ENCODE assay signal across 21 cellular contexts in the genomic region with DNA sequence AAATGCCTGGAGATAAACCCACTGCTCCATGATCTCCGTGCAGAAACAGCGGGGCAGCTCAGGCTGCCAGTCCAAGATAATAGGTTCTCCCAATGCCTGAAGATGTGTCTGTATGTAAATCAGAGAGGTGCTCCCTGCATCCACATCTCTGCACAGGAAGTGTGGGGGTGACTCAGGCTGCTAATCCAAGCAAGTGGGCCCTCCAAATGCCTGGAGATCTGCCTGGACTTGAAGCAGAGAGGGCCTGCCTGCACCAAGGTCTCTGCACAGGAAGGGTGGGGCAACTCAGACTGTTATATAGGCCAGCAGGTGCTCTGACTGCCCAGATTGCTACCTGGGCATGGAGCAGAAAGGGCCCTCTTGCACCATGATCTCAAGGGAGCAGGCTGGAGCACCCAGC.
DNase-seq lines count a peak whose midpoint lies in the region; ATAC-seq, FAIRE-seq and TF ChIP-seq lines count a peak whose summit lies in the region.
"Had no signal": no experiment of that assay in that cellular context is flagged by ENCODE, and none has a peak within 500 bp of the region (broad histone marks: within the 10 kb centered on the region; RNA-seq: fewer than 3 reads in every experiment).

No MANE protein-coding gene starts in this region.

- H3K4me3 ChIP-seq in breast epithelium (no peak overlapping the region), bronchial epithelial cell (ENCODE audit: low read depth, low read length) (no peak overlapping the region), kidney (ENCODE audit: low read length in 2 of 2) (no peak overlapping the region)
- H3K4me3 ChIP-seq: BLaER1 treated with 17β-estradiol and CSF1 and Interleukin-3, amounts not matched to agents 10 nM and 100 nM; GM23338; K562 had no signal

- H3K4me1 ChIP-seq in breast epithelium (no peaks in the 10 kb centered on the region), kidney (ENCODE audit: control insufficient read depth in 1 of 2, insufficient read depth in 1 of 2, low read depth in 1 of 2, low read length in 2 of 2) (no peaks in the 10 kb centered on the region)
- H3K4me1 ChIP-seq: BLaER1 treated with 17β-estradiol and CSF1 and Interleukin-3, amounts not matched to agents 10 nM and 100 nM had no signal

- intact Hi-C loops in MCF 10A (cut with micrococcal nuclease): loop anchor here (2.0 to 5.0 kb wide), 2 partner anchors 111 to 1686 kb away; no protein-coding TSS in a partner anchor
- intact Hi-C loops in breast epithelium (cut with DNase I; ENCODE audit: low total_unique reads): no loop called here
- intact Hi-C loops in kidney (cut with DNase I): no loop called here

- peaks cover 5% of the 10 kb centered on the region for H3K4me1 Mint-ChIP-seq in MCF 10A (ENCODE audit: insufficient read depth, unreplicated experiment)
- H3K4me1 Mint-ChIP-seq: GM23338 had no signal

- H3K27ac ChIP-seq in breast epithelium (no peak overlapping the region), kidney (ENCODE audit: low read depth in 2 of 2, low read length in 2 of 2) (no peak overlapping the region)
- H3K27ac ChIP-seq: BLaER1 treated with 17β-estradiol and CSF1 and Interleukin-3, amounts not matched to agents 10 nM and 100 nM; HL-60 had no signal

- H3K9me3 ChIP-seq in breast epithelium (peaks cover 6 to 31% of the 10 kb centered on the region in 2 donors), kidney (ENCODE audit: control insufficient read depth in 1 of 2, low read length in 2 of 2) (peaks cover 0 to 7% of the 10 kb centered on the region in 2 donors)

- H3K4me3 Mint-ChIP-seq in MCF 10A (ENCODE audit: unreplicated experiment): no peak overlapping the region
- H3K4me3 Mint-ChIP-seq: B cell; CD8-positive, alpha-beta T cell; GM23338 had no signal

- H3K27me3 ChIP-seq in breast epithelium: no peaks in the 10 kb centered on the region
- no peaks in the 10 kb centered on the region for H3K27me3 ChIP-seq in bronchial epithelial cell (ENCODE audit: control insufficient read depth, insufficient read depth, low read length)
- H3K27me3 ChIP-seq: BLaER1 treated with 17β-estradiol and CSF1 and Interleukin-3, amounts not matched to agents 10 nM and 100 nM had no signal

- POLR2A ChIA-PET in MCF 10A (lab: Yijun Ruan, JAX): no interaction called here

- no peaks in the 10 kb centered on the region for H3K9me3 Mint-ChIP-seq in MCF 10A (ENCODE audit: unreplicated experiment)

- TF ChIP-seq CTCF in MCF 10A (IDR thresholded peaks at IDR 0.05; ENCODE audit: unreplicated experiment) (no peak), breast epithelium (IDR thresholded peaks at IDR 0.05) (no peak), bronchial epithelial cell (IDR thresholded peaks at IDR 0.05; ENCODE audit: insufficient read depth, low read length, severe bottlenecking) (no peak), kidney (IDR thresholded peaks at IDR 0.05; ENCODE audit: borderline replicate concordance, extremely low read depth, insufficient read depth) (no peak)

- ATAC-seq in HG03108 (IDR thresholded peaks at IDR 0.05; ENCODE audit: unreplicated experiment): no peak
- ATAC-seq in HG03520 (IDR thresholded peaks at IDR 0.05; ENCODE audit: unreplicated experiment): no peak
- ATAC-seq: CD8-positive, alpha-beta T cell; GM23338; K562 had no signal

- H3K36me3 Mint-ChIP-seq in MCF 10A (ENCODE audit: insufficient read depth, unreplicated experiment): peaks cover 11% of the 10 kb centered on the region
- H3K36me3 Mint-ChIP-seq: CD8-positive, alpha-beta T cell had no signal

- DNase-seq in MCF 10A (ENCODE audit: unreplicated experiment): peak; percentile 3
- DNase-seq in breast epithelium (ENCODE audit: low spot score in 2 of 2): no peak
- DNase-seq in bronchial epithelial cell (ENCODE audit: low read depth): peak; percentile 71
- DNase-seq in kidney: peak; percentile 30
- DNase-seq in pons (ENCODE audit: low spot score): no peak
- no peak for DNase-seq in AG08395 (ENCODE audit: low spot score)
- DNase-seq: 8988T; Calu3; CD8-positive, alpha-beta T cell; HCEC 1CT had no signal

- peak; percentile 68 for FAIRE-seq in bronchial epithelial cell (lab: Jason Lieb, UNC)
- FAIRE-seq in kidney (lab: Jason Lieb, UNC): no peak
- FAIRE-seq: G401.6, GM12891, H54, HTR-8/SVneo, K562 had no signal

- no peak for TF ChIP-seq POLR2A in breast epithelium (IDR thresholded peaks at IDR 0.05)

- no peak overlapping the region for H3K27ac Mint-ChIP-seq in MCF 10A (ENCODE audit: low read depth, unreplicated experiment)
- H3K27ac Mint-ChIP-seq: B cell; CD8-positive, alpha-beta T cell; GM23338 had no signal

- CTCF ChIA-PET in MCF 10A (lab: Yijun Ruan, JAX): interaction anchor here (1.5 kb wide), 1 partner anchor 104 kb away, joined by 9 read pairs; no protein-coding TSS in a partner anchor

- no peak overlapping the region for H3K9ac ChIP-seq in kidney (ENCODE audit: low read length in 2 of 2)
- H3K9ac ChIP-seq: BLaER1 treated with 17β-estradiol and CSF1 and Interleukin-3, amounts not matched to agents 10 nM and 100 nM had no signal

- BruUV-seq in MCF 10A (replicated peaks; lab: Mats Ljungman, UMichigan): no TSS peak

- H3K27me3 Mint-ChIP-seq in MCF 10A (ENCODE audit: insufficient read depth, unreplicated experiment): no peaks in the 10 kb centered on the region
- H3K27me3 Mint-ChIP-seq: B cell had no signal

- H3K36me3 ChIP-seq in breast epithelium: no peaks in the 10 kb centered on the region
- H3K36me3 ChIP-seq in bronchial epithelial cell (ENCODE audit: control insufficient read depth, insufficient read depth, low read length): no peaks in the 10 kb centered on the region
- no peaks in the 10 kb centered on the region for H3K36me3 ChIP-seq in kidney (ENCODE audit: control insufficient read depth in 1 of 2, insufficient read depth in 2 of 2, low read length in 2 of 2)
- H3K36me3 ChIP-seq: BLaER1 treated with 17β-estradiol and CSF1 and Interleukin-3, amounts not matched to agents 10 nM and 100 nM had no signal

Comparison
In these comparisons a context has a peak if more than half of its experiments do, and no peak if none do; other contexts are left out.
1. DNase-seq: peak in MCF 10A (single experiment), bronchial epithelial cell (single experiment) and kidney (single experiment); none in breast epithelium (0 of 2), pons (single experiment) and AG08395 (single experiment).